ENCODE assay signal across 1 cellular context in the genomic region with DNA sequence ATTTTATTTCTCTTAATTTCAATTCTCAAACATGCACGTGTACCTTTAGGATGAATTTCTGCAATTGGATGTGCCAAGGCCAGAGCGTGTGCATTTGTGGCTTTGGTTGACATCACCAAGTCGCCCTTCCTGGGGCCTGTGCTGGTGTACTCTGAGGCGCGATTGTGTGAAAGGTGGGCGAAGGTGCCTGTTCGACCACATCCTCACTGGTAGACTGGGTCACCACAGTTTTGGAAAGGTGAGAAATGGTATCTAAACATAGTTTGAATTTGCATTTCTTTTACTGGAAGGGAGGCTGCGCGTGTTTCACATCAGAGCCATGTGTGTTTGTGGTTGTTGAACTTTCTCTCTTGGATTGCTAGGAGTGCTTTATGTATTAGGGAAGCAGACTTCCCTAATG.
TF ChIP-seq lines count a peak whose summit lies in the region.

No MANE protein-coding gene starts in this region.

TF ChIP-seq in GM23338, 12 proteins besides CTCF, POLR2A, EP300 and RAD21 (continued from another document):
- TF ChIP-seq, protein P1, sequence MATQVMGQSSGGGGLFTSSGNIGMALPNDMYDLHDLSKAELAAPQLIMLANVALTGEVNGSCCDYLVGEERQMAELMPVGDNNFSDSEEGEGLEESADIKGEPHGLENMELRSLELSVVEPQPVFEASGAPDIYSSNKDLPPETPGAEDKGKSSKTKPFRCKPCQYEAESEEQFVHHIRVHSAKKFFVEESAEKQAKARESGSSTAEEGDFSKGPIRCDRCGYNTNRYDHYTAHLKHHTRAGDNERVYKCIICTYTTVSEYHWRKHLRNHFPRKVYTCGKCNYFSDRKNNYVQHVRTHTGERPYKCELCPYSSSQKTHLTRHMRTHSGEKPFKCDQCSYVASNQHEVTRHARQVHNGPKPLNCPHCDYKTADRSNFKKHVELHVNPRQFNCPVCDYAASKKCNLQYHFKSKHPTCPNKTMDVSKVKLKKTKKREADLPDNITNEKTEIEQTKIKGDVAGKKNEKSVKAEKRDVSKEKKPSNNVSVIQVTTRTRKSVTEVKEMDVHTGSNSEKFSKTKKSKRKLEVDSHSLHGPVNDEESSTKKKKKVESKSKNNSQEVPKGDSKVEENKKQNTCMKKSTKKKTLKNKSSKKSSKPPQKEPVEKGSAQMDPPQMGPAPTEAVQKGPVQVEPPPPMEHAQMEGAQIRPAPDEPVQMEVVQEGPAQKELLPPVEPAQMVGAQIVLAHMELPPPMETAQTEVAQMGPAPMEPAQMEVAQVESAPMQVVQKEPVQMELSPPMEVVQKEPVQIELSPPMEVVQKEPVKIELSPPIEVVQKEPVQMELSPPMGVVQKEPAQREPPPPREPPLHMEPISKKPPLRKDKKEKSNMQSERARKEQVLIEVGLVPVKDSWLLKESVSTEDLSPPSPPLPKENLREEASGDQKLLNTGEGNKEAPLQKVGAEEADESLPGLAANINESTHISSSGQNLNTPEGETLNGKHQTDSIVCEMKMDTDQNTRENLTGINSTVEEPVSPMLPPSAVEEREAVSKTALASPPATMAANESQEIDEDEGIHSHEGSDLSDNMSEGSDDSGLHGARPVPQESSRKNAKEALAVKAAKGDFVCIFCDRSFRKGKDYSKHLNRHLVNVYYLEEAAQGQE (IDR thresholded peaks at IDR 0.05; ENCODE audit: unreplicated experiment) = no peak
- TF ChIP-seq CREB1 (CRISPR knock-in tag; IDR thresholded peaks at IDR 0.05; ENCODE audit: low read depth) = no peak
- no peak for TF ChIP-seq STAT1 (IDR thresholded peaks at IDR 0.05; ENCODE audit: unreplicated experiment)
- no peak for TF ChIP-seq POLR2AphosphoS5 (IDR thresholded peaks at IDR 0.05; ENCODE audit: low read depth)
- TF ChIP-seq EZH2phosphoT487 (IDR thresholded peaks at IDR 0.05; ENCODE audit: unreplicated experiment) = no peak
- TF ChIP-seq ZNF331 (CRISPR knock-in tag; IDR thresholded peaks at IDR 0.05; ENCODE audit: low read depth) = no peak
- TF ChIP-seq JUNB (IDR thresholded peaks at IDR 0.05; ENCODE audit: unreplicated experiment) = no peak
- TF ChIP-seq NANOG (IDR thresholded peaks at IDR 0.05; ENCODE audit: borderline replicate concordance) = no peak
- no peak for TF ChIP-seq ZNF114 (CRISPR knock-in tag; IDR thresholded peaks at IDR 0.05)
